ENCODE assay signal across 8 cellular contexts in genomic region chr15:38440353-38441129, GRCh38. TPM values are rescaled to one million over a fixed set of nuclear protein-coding genes. Genes with fewer than 3 reads are reported as not detected.
DNase-seq lines count a peak whose midpoint lies in the region; ATAC-seq and TF ChIP-seq lines count a peak whose summit lies in the region.

No MANE protein-coding gene starts in this region.

- DNase-seq in Peyer's patch (peak in 1 of 3 donors; percentile 64), glutamatergic neuron (peak; percentile 29), progenitor cell of endocrine pancreas (ENCODE audit: low spot score, unreplicated experiment) (peak; percentile 32)
- peak; percentile 31 for DNase-seq in activated T-helper 2 cell treated with anti-CD3 and anti-CD28 coated beads, Interferon-gamma antibody, Interleukin-2, Interleukin-4, amounts not matched to agents 10 μg/mL and 5 μg/mL and 100 μg/mL, durations not matched to agents 14 hours and 24 hours and 36 hours (ENCODE audit: low spot score)

- H3K27ac ChIP-seq in DOHH2 (ENCODE audit: low read depth, low read length) (no peak overlapping the region), KMS-11 (no peak overlapping the region), Peyer's patch (no peak overlapping the region)

- H4K20me1 ChIP-seq in DOHH2 (ENCODE audit: control insufficient read depth, insufficient read depth, low read depth, low read length) (no peaks in the 10 kb centered on the region), KMS-11 (ENCODE audit: insufficient read depth) (no peaks in the 10 kb centered on the region)

- no peaks in the 10 kb centered on the region for H3K79me2 ChIP-seq in DOHH2 (ENCODE audit: control insufficient read depth, low read length)
- no peaks in the 10 kb centered on the region for H3K79me2 ChIP-seq in KMS-11 (ENCODE audit: insufficient read depth, low read depth)

- TF ChIP-seq CTCF in DOHH2 (IDR thresholded peaks at IDR 0.05; ENCODE audit: low read depth, low read length, poor library complexity, severe bottlenecking) (peak; percentile 94), KMS-11 (conservative IDR thresholded peaks at IDR 0.05; ENCODE audit: low read depth, low read length) (peak; percentile 95), Peyer's patch (IDR thresholded peaks at IDR 0.05) (peak; percentile 66 to 94 (median 90)), glutamatergic neuron (IDR thresholded peaks at IDR 0.05; ENCODE audit: partially characterized antibody, unreplicated experiment) (peak; percentile 97), progenitor cell of endocrine pancreas (IDR thresholded peaks at IDR 0.05; ENCODE audit: unreplicated experiment) (peak; percentile 91)

- H3K36me3 ChIP-seq in DOHH2 (ENCODE audit: control insufficient read depth, low read length) (no peaks in the 10 kb centered on the region), KMS-11 (ENCODE audit: insufficient read depth) (no peaks in the 10 kb centered on the region), Peyer's patch (no peaks in the 10 kb centered on the region)

- no peaks in the 10 kb centered on the region for H3K9me3 ChIP-seq in DOHH2 (ENCODE audit: control insufficient read depth, insufficient read depth, low read length)
- H3K9me3 ChIP-seq in Peyer's patch: no peaks in the 10 kb centered on the region

- ATAC-seq in GM21619 (IDR thresholded peaks at IDR 0.05; ENCODE audit: unreplicated experiment): peak; percentile 60
- ATAC-seq in HG03108 (IDR thresholded peaks at IDR 0.05; ENCODE audit: unreplicated experiment): no peak

- H3K9me3 Mint-ChIP-seq in activated T-helper 2 cell treated with anti-CD3 and anti-CD28 coated beads, Interferon-gamma antibody, Interleukin-2, Interleukin-4, amounts not matched to agents 10 μg/mL and 5 μg/mL and 100 μg/mL, durations not matched to agents 14 hours and 24 hours and 36 hours: no peaks in the 10 kb centered on the region
- H3K9me3 Mint-ChIP-seq in glutamatergic neuron (ENCODE audit: unreplicated experiment): peaks cover 5% of the 10 kb centered on the region
- H3K9me3 Mint-ChIP-seq in progenitor cell of endocrine pancreas (ENCODE audit: low read depth): peaks cover 5% of the 10 kb centered on the region

- H2AFZ ChIP-seq in KMS-11 (ENCODE audit: low read depth): peak overlapping the region; percentile 77

- no peaks in the 10 kb centered on the region for H3K9me2 ChIP-seq in DOHH2 (replicated peaks; ENCODE audit: control insufficient read depth, low read length)

- H3K9ac ChIP-seq in KMS-11: no peak overlapping the region

- H3K4me1 Mint-ChIP-seq in activated T-helper 2 cell treated with anti-CD3 and anti-CD28 coated beads, Interferon-gamma antibody, Interleukin-2, Interleukin-4, amounts not matched to agents 10 μg/mL and 5 μg/mL and 100 μg/mL, durations not matched to agents 14 hours and 24 hours and 36 hours (ENCODE audit: low read depth): peaks cover 8% of the 10 kb centered on the region
- H3K4me1 Mint-ChIP-seq in glutamatergic neuron (ENCODE audit: low read depth, unreplicated experiment): peaks cover 14% of the 10 kb centered on the region
- peaks cover 4% of the 10 kb centered on the region for H3K4me1 Mint-ChIP-seq in progenitor cell of endocrine pancreas (ENCODE audit: low read depth)

- intact Hi-C loops in activated T-helper 2 cell treated with anti-CD3 and anti-CD28 coated beads, Interferon-gamma antibody, Interleukin-2, Interleukin-4, amounts not matched to agents 10 μg/mL and 5 μg/mL and 100 μg/mL, durations not matched to agents 14 hours and 24 hours and 36 hours (cut with micrococcal nuclease): loop anchor here (1.0 kb wide), 2 partner anchors 123 to 256 kb away; no protein-coding TSS in a partner anchor

- H3K27me3 Mint-ChIP-seq in activated T-helper 2 cell treated with anti-CD3 and anti-CD28 coated beads, Interferon-gamma antibody, Interleukin-2, Interleukin-4, amounts not matched to agents 10 μg/mL and 5 μg/mL and 100 μg/mL, durations not matched to agents 14 hours and 24 hours and 36 hours (ENCODE audit: low read depth): peaks cover 47% of the 10 kb centered on the region
- H3K27me3 Mint-ChIP-seq in glutamatergic neuron (ENCODE audit: unreplicated experiment): peaks cover 6% of the 10 kb centered on the region
- H3K27me3 Mint-ChIP-seq in progenitor cell of endocrine pancreas: peaks cover 31% of the 10 kb centered on the region

- H3K27me3 ChIP-seq in DOHH2 (ENCODE audit: control insufficient read depth, low read length): peaks cover 9% of the 10 kb centered on the region
- no peaks in the 10 kb centered on the region for H3K27me3 ChIP-seq in KMS-11 (ENCODE audit: insufficient read depth, low read depth)
- no peaks in the 10 kb centered on the region for H3K27me3 ChIP-seq in Peyer's patch

- H3K4me3 ChIP-seq in DOHH2 (ENCODE audit: low read length): no peak overlapping the region
- no peak overlapping the region for H3K4me3 ChIP-seq in KMS-11 (IDR thresholded peaks at IDR 0.05; ENCODE audit: insufficient read depth, low read depth, low read length)
- H3K4me3 ChIP-seq in Peyer's patch: no peak overlapping the region

- H3K27ac Mint-ChIP-seq in activated T-helper 2 cell treated with anti-CD3 and anti-CD28 coated beads, Interferon-gamma antibody, Interleukin-2, Interleukin-4, amounts not matched to agents 10 μg/mL and 5 μg/mL and 100 μg/mL, durations not matched to agents 14 hours and 24 hours and 36 hours: peak overlapping the region; percentile 2
- H3K27ac Mint-ChIP-seq in glutamatergic neuron (ENCODE audit: unreplicated experiment) (peak overlapping the region; percentile 75), progenitor cell of endocrine pancreas (peak overlapping the region; percentile 51)

- H3K4me1 ChIP-seq in DOHH2 (ENCODE audit: control insufficient read depth, low read length) (no peaks in the 10 kb centered on the region), KMS-11 (ENCODE audit: low read depth, poor library complexity, severe bottlenecking) (peaks cover 14% of the 10 kb centered on the region), Peyer's patch (peaks cover 0 to 3% (median 0%) of the 10 kb centered on the region in 4 donors)

- TF ChIP-seq POLR2A in Peyer's patch (IDR thresholded peaks at IDR 0.05): no peak

- no peak overlapping the region for H3K4me3 Mint-ChIP-seq in activated T-helper 2 cell treated with anti-CD3 and anti-CD28 coated beads, Interferon-gamma antibody, Interleukin-2, Interleukin-4, amounts not matched to agents 10 μg/mL and 5 μg/mL and 100 μg/mL, durations not matched to agents 14 hours and 24 hours and 36 hours (ENCODE audit: low read depth)
- H3K4me3 Mint-ChIP-seq in glutamatergic neuron (ENCODE audit: unreplicated experiment) (no peak overlapping the region), progenitor cell of endocrine pancreas (ENCODE audit: low read depth) (no peak overlapping the region)

- H3K4me2 ChIP-seq in DOHH2 (ENCODE audit: low read length): no peak overlapping the region
- peak overlapping the region; percentile 36 for H3K4me2 ChIP-seq in KMS-11

- H3K36me3 Mint-ChIP-seq in activated T-helper 2 cell treated with anti-CD3 and anti-CD28 coated beads, Interferon-gamma antibody, Interleukin-2, Interleukin-4, amounts not matched to agents 10 μg/mL and 5 μg/mL and 100 μg/mL, durations not matched to agents 14 hours and 24 hours and 36 hours (ENCODE audit: low read depth): no peaks in the 10 kb centered on the region
- peaks cover 5% of the 10 kb centered on the region for H3K36me3 Mint-ChIP-seq in glutamatergic neuron (ENCODE audit: unreplicated experiment)
- no peaks in the 10 kb centered on the region for H3K36me3 Mint-ChIP-seq in progenitor cell of endocrine pancreas (ENCODE audit: insufficient read depth)

- no peaks in the 10 kb centered on the region for H3F3A ChIP-seq in DOHH2 (ENCODE audit: control insufficient read depth, insufficient read depth)

RNA-seq across cellular contexts. Expression of gene FAM98B, which starts 13.4 kb away (rescaled TPM):
- total RNA-seq in Peyer's patch (10 to 100 TPM in 1 of 4 donors, 1 to 10 TPM in 3; 7.7 to 10.5 (median 9.2) TPM), glutamatergic neuron (ENCODE audit: unreplicated experiment) (19.9 TPM), progenitor cell of endocrine pancreas (50.8 and 59.3 TPM in 2 replicates)
- total RNA-seq in activated T-helper 2 cell treated with anti-CD3 and anti-CD28 coated beads, Interferon-gamma antibody, Interleukin-2, Interleukin-4, amounts not matched to agents 10 μg/mL and 5 μg/mL and 100 μg/mL, durations not matched to agents 14 hours and 24 hours and 36 hours: 53.9 and 56.5 TPM in 2 replicates

Comparison
In these comparisons a context has a peak if more than half of its experiments do, and no peak if none do; other contexts are left out.
1. H3K27ac Mint-ChIP-seq: peak in every context shown above with its lines; median percentile 75 in glutamatergic neuron; 51 in progenitor cell of endocrine pancreas; 2 in activated T-helper 2 cell treated with anti-CD3 and anti-CD28 coated beads, Interferon-gamma antibody, Interleukin-2, Interleukin-4, amounts not matched to agents 10 μg/mL and 5 μg/mL and 100 μg/mL, durations not matched to agents 14 hours and 24 hours and 36 hours.